23 cellular contexts compared by ENCODE assay signal in genomic region chr18:7172611-7173010, GRCh38. TPM values are rescaled to one million over a fixed set of nuclear protein-coding genes. Genes with fewer than 3 reads are reported as not detected.
DNase-seq lines count a peak whose midpoint lies in the region; ATAC-seq, FAIRE-seq and TF ChIP-seq lines count a peak whose summit lies in the region.
"Had no signal": no experiment of that assay in that cellular context is flagged by ENCODE, and none has a peak within 500 bp of the region (broad histone marks: within the 10 kb centered on the region; RNA-seq: fewer than 3 reads in every experiment).

No MANE protein-coding gene starts in this region.

- no peaks in the 10 kb centered on the region for H3K9me3 Mint-ChIP-seq in MCF 10A (ENCODE audit: unreplicated experiment)
- H3K9me3 Mint-ChIP-seq: H9 had no signal

- peak overlapping the region; percentile 63 for H2AK5ac ChIP-seq in neuronal stem cell (ENCODE audit: low read depth, low read length)

- no peaks in the 10 kb centered on the region for H3K79me2 ChIP-seq in mammary epithelial cell (ENCODE audit: insufficient read depth, low read length)

- TF ChIP-seq CTCF in mammary epithelial cell (conservative IDR thresholded peaks at IDR 0.05 in 1 of 2, IDR thresholded peaks at IDR 0.05 in 1 of 2; ENCODE audit: extremely low read depth in 1 of 2, insufficient read depth in 1 of 2, low read depth in 1 of 2, low read length in 2 of 2) (no peak), MCF 10A (IDR thresholded peaks at IDR 0.05; ENCODE audit: unreplicated experiment) (no peak), epithelial cell of esophagus (IDR thresholded peaks at IDR 0.05; ENCODE audit: insufficient read depth, low read depth, low read length, missing control alignments) (no peak)

- no peaks in the 10 kb centered on the region for H3K4me1 Mint-ChIP-seq in MCF 10A (ENCODE audit: insufficient read depth, unreplicated experiment)
- H3K4me1 Mint-ChIP-seq: CD8-positive, alpha-beta memory T cell had no signal

- no peak overlapping the region for H2BK15ac ChIP-seq in neuronal stem cell (ENCODE audit: low read length)

- ATAC-seq in HG02678 (IDR thresholded peaks at IDR 0.05; ENCODE audit: unreplicated experiment) (no peak), HG02642 (IDR thresholded peaks at IDR 0.05; ENCODE audit: poor library complexity, unreplicated experiment) (no peak)
- ATAC-seq: HepG2 had no signal

- no peaks in the 10 kb centered on the region for H4K20me1 ChIP-seq in mammary epithelial cell (ENCODE audit: insufficient read depth, low read length)
- H4K20me1 ChIP-seq: BLaER1 had no signal

- H2BK5ac ChIP-seq in neuronal stem cell (ENCODE audit: low read length): no peak overlapping the region

- no peaks in the 10 kb centered on the region for H3K27me3 ChIP-seq in mammary epithelial cell (ENCODE audit: insufficient read depth, low read length)
- H3K27me3 ChIP-seq in neuronal stem cell (ENCODE audit: control insufficient read depth in 3 of 3, insufficient read depth in 3 of 3, low read depth in 1 of 3, low read length in 3 of 3): no peaks in the 10 kb centered on the region
- H3K27me3 ChIP-seq: BLaER1 had no signal

- CTCF ChIA-PET in mammary epithelial cell (lab: Charles Lee; ENCODE audit: low non-redundant PET): no interaction called here
- CTCF ChIA-PET in MCF 10A (lab: Yijun Ruan, JAX): interaction anchor here (0.6 to 1.3 kb wide), 5 partner anchors 18 to 1797 kb away, joined by 3 to 5 read pairs (median 3); no protein-coding TSS in a partner anchor

- FAIRE-seq in urothelium cell line (lab: Jason Lieb, UNC): peak; percentile 97
- FAIRE-seq: GM12892, GM19239, HepG2, HTR-8/SVneo had no signal

- H2BK120ac ChIP-seq in neuronal stem cell (ENCODE audit: low read depth, low read length): peak overlapping the region; percentile 62

- no peak overlapping the region for H2AFZ ChIP-seq in mammary epithelial cell (ENCODE audit: low read depth, low read length)
- H2AFZ ChIP-seq in neuronal stem cell (ENCODE audit: low read length): no peak overlapping the region

- H3K14ac ChIP-seq in neuronal stem cell (ENCODE audit: low read length): no peak overlapping the region

- DNase-seq in mammary epithelial cell: peak; percentile 31
- DNase-seq in MCF 10A (ENCODE audit: unreplicated experiment): no peak
- DNase-seq in epithelial cell of esophagus (ENCODE audit: low read depth): peak; percentile 16
- no peak for DNase-seq in neuronal stem cell (ENCODE audit: low spot score)
- peak; percentile 75 for DNase-seq in urothelium cell line (ENCODE audit: low spot score)
- no peak for DNase-seq in ACHN
- DNase-seq: AML-193; Calu3; CD8-positive, alpha-beta memory T cell; DMS153; DMS79 treated with DMSO at 0.1 percent for 48 hours; GDM1; GOT3; H9 had no signal

- no peaks in the 10 kb centered on the region for H3K36me3 Mint-ChIP-seq in MCF 10A (ENCODE audit: insufficient read depth, unreplicated experiment)
- H3K36me3 Mint-ChIP-seq: CD8-positive, alpha-beta memory T cell had no signal

- BruUV-seq in mammary epithelial cell (replicated peaks; lab: Mats Ljungman, UMichigan) (no TSS peak), MCF 10A (replicated peaks; lab: Mats Ljungman, UMichigan) (no TSS peak)

- H3K4me1 ChIP-seq in mammary epithelial cell (ENCODE audit: insufficient read depth, low read length): no peaks in the 10 kb centered on the region
- peaks cover 0 to 6% of the 10 kb centered on the region in 2 donors for H3K4me1 ChIP-seq in neuronal stem cell (ENCODE audit: control insufficient read depth in 2 of 2, insufficient read depth in 1 of 2, low read depth in 1 of 2, low read length in 2 of 2)
- H3K4me1 ChIP-seq: BLaER1 had no signal

- POLR2A ChIA-PET in MCF 10A (lab: Yijun Ruan, JAX): no interaction called here

- no peak overlapping the region for H2BK12ac ChIP-seq in neuronal stem cell (ENCODE audit: low read length)

- H3K27ac ChIP-seq in mammary epithelial cell (ENCODE audit: insufficient read depth, low read depth, low read length) (no peak overlapping the region), neuronal stem cell (replicated peaks; ENCODE audit: low read length) (no peak overlapping the region)
- H3K27ac ChIP-seq: 22Rv1, BLaER1 had no signal

- in situ Hi-C loops in mammary epithelial cell (cut with MboI; ENCODE audit: low sequenced_read_pairs in 2 of 2): loop anchor here (10.0 kb wide), 2 partner anchors 138 to 248 kb away; no protein-coding TSS in a partner anchor
- in situ Hi-C loops in ACHN (cut with HindIII; ENCODE audit: low pct_ligation_motif_present, low pct_unique_long_range_greater_than_20kb, low sequenced_read_pairs): no loop called here

- H3K79me1 ChIP-seq in neuronal stem cell (ENCODE audit: low read depth, low read length): no peaks in the 10 kb centered on the region

- no peak overlapping the region for H3K9ac ChIP-seq in mammary epithelial cell (ENCODE audit: insufficient read depth, low read length)
- H3K9ac ChIP-seq in neuronal stem cell (ENCODE audit: low read depth, low read length, poor library complexity): no peak overlapping the region
- H3K9ac ChIP-seq: BLaER1 had no signal

- H4K8ac ChIP-seq in neuronal stem cell (ENCODE audit: low read depth, low read length): peak overlapping the region; percentile 49

- no peaks in the 10 kb centered on the region for H3K9me3 ChIP-seq in mammary epithelial cell (replicated peaks; ENCODE audit: insufficient read depth, low read length)
- H3K9me3 ChIP-seq in neuronal stem cell (replicated peaks in 1 of 2; ENCODE audit: control insufficient read depth in 2 of 2, insufficient read depth in 1 of 2, low read depth in 1 of 2, low read length in 2 of 2): no peaks in the 10 kb centered on the region
- H3K9me3 ChIP-seq: BLaER1 had no signal

- H3K23ac ChIP-seq in neuronal stem cell (ENCODE audit: low read depth, low read length, poor library complexity): no peak overlapping the region

- intact Hi-C loops in mammary epithelial cell (cut with micrococcal nuclease) (no loop called here), MCF 10A (cut with micrococcal nuclease) (no loop called here)

- H3K36me3 ChIP-seq in mammary epithelial cell (ENCODE audit: insufficient read depth, low read length) (no peaks in the 10 kb centered on the region), neuronal stem cell (replicated peaks in 1 of 2; ENCODE audit: control insufficient read depth in 2 of 2, insufficient read depth in 2 of 2, low read length in 2 of 2) (no peaks in the 10 kb centered on the region)
- H3K36me3 ChIP-seq: BLaER1 had no signal

- H3K27ac Mint-ChIP-seq in MCF 10A (ENCODE audit: low read depth, unreplicated experiment): no peak overlapping the region
- H3K27ac Mint-ChIP-seq: CD8-positive, alpha-beta memory T cell; H9 had no signal

- no peak overlapping the region for H4K91ac ChIP-seq in neuronal stem cell (ENCODE audit: low read depth, low read length, poor library complexity)

- H3K18ac ChIP-seq in neuronal stem cell (ENCODE audit: low read length): peak overlapping the region; percentile 32

- H3K4me2 ChIP-seq in mammary epithelial cell (ENCODE audit: insufficient read depth, low read depth, low read length): no peak overlapping the region
- H3K4me2 ChIP-seq in neuronal stem cell (ENCODE audit: insufficient read depth, low read length, poor library complexity, severe bottlenecking): no peak overlapping the region
- H3K4me2 ChIP-seq: BLaER1 had no signal

- no peak overlapping the region for H3K4me3 Mint-ChIP-seq in MCF 10A (ENCODE audit: unreplicated experiment)
- H3K4me3 Mint-ChIP-seq: CD8-positive, alpha-beta memory T cell; H9 had no signal

- H3K4ac ChIP-seq in neuronal stem cell (ENCODE audit: low read length): no peak overlapping the region

- 77% methylated on average over 10 of the region's 10 CpGs for WGBS in mammary epithelial cell (ENCODE audit: low coverage, missing lambda C conversion rate)
- WGBS in neuronal stem cell (ENCODE audit: extremely low coverage in 2 of 2, insufficient read length in 2 of 2, insufficient replicate concordance in 1 of 2), 2 donors: no CpG with 5 or more reads among the region's 10 CpGs

- H3K4me3 ChIP-seq in mammary epithelial cell (replicated peaks in 1 of 3; ENCODE audit: insufficient read depth in 1 of 3, low read depth in 2 of 3, low read length in 3 of 3): no peak overlapping the region
- no peak overlapping the region for H3K4me3 ChIP-seq in epithelial cell of esophagus (ENCODE audit: low read length)
- H3K4me3 ChIP-seq in neuronal stem cell (ENCODE audit: low read length in 2 of 2): no peak overlapping the region
- H3K4me3 ChIP-seq: BLaER1 had no signal

- dilution Hi-C loops in mammary epithelial cell (cut with HindIII; ENCODE audit: low sequenced_read_pairs): loop anchor here (25.0 kb wide), 1 partner anchor 235 kb away; no protein-coding TSS in a partner anchor

- no peaks in the 10 kb centered on the region for H3K27me3 Mint-ChIP-seq in MCF 10A (ENCODE audit: insufficient read depth, unreplicated experiment)

RNA-seq across cellular contexts. Expression of gene LAMA1, which starts 55.0 kb away (rescaled TPM):
- total RNA-seq in mammary epithelial cell (100 to 1,000 TPM in 1 of 2 donors, 10 to 100 TPM in 1; 48.4 to 104 TPM), MCF 10A (2022) (9.6 and 11.3 TPM in 2 replicates)
- 24.9 TPM for polyA plus RNA-seq in mammary epithelial cell
- polyA minus RNA-seq in mammary epithelial cell: 79.6 TPM
- 46.4 TPM for polyA plus RNA-seq in neuronal stem cell (2013, experiment 1 of 2)
- 44.9 TPM for polyA plus RNA-seq in neuronal stem cell (2013, experiment 2 of 2)
- total RNA-seq: A673; Calu3; CD8-positive, alpha-beta memory T cell had no signal
- polyA plus RNA-seq: CD8-positive, alpha-beta memory T cell had no signal

RNA-seq across cellular contexts. Expression of gene LRRC30, which starts 58.3 kb away (rescaled TPM):
- not detected for total RNA-seq in mammary epithelial cell
- not detected for polyA plus RNA-seq in mammary epithelial cell
- not detected for polyA minus RNA-seq in mammary epithelial cell
- not detected in 2 replicates for total RNA-seq in MCF 10A (2022)
- polyA plus RNA-seq in neuronal stem cell (2013, experiment 1 of 2): not detected
- not detected for polyA plus RNA-seq in neuronal stem cell (2013, experiment 2 of 2)
- total RNA-seq: A673; Calu3; CD8-positive, alpha-beta memory T cell; H9; HepG2 had no signal
- polyA plus RNA-seq: CD8-positive, alpha-beta memory T cell; HepG2 had no signal

Comparison
In these comparisons a context has a peak if more than half of its experiments do, and no peak if none do; other contexts are left out.
1. DNase-seq: peak in mammary epithelial cell (single experiment), epithelial cell of esophagus (single experiment) and urothelium cell line (single experiment); none in MCF 10A (single experiment), neuronal stem cell (single experiment) and ACHN (single experiment).